ENCODE assay signal across 12 cellular contexts in the genomic region with DNA sequence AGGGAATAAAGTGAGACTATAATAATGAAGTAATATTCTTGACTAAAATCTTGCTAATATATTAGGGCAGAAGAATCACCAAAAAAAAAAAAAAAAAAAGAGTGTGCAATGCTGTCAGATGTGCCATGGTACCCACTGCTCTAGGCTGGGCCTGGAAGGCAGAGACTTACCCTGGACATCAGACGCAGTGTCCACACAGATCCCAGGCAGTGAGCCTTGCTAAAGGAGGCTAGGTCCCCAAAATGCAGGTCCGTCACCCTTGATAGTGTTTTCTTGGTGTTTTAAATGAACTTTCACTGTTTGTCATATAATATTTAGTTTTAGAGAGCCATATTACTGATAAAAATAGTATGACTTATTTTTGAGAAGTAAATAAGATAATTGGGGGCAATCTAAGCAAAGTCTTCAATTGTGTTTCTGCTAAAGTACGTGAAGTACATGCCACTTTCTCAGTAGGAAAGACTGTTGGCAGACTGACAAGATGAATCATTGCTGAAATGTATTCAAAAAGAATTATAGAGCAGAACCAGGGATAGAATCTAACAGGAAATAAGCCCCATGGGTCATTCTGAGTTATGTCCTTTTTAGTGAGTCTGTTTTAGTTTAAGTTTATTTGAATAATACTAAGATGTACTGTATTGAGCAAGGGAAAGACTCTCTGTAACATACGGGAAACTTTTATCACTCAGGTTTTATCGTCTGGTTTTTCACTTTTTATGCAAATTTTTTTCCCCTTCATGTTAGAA.
DNase-seq lines count a peak whose midpoint lies in the region; ATAC-seq lines count a peak whose summit lies in the region.
"Had no signal": no experiment of that assay in that cellular context is flagged by ENCODE, and none has a peak within 500 bp of the region (broad histone marks: within the 10 kb centered on the region; RNA-seq: fewer than 3 reads in every experiment).

No MANE protein-coding gene starts in this region.

- no peak overlapping the region for H3K27ac Mint-ChIP-seq in activated CD4-positive, alpha-beta memory T cell treated with anti-CD3 and anti-CD28 coated beads for 36 hours
- H3K27ac Mint-ChIP-seq: memory B cell, T-cell had no signal

- H3K36me3 Mint-ChIP-seq in activated CD4-positive, alpha-beta memory T cell treated with anti-CD3 and anti-CD28 coated beads for 36 hours, result no peaks in the 10 kb centered on the region

- no peaks in the 10 kb centered on the region for H3K27me3 Mint-ChIP-seq in activated CD4-positive, alpha-beta memory T cell treated with anti-CD3 and anti-CD28 coated beads for 36 hours

- POLR2A ChIA-PET in activated CD4-positive, alpha-beta memory T cell treated with anti-CD3 and anti-CD28 coated beads for 36 hours (lab: Charles Lee), result no interaction called here

- CTCF ChIA-PET in activated CD4-positive, alpha-beta memory T cell treated with anti-CD3 and anti-CD28 coated beads for 36 hours (lab: Charles Lee), result no interaction called here

- H3K4me3 Mint-ChIP-seq in activated CD4-positive, alpha-beta memory T cell treated with anti-CD3 and anti-CD28 coated beads for 36 hours, result no peak overlapping the region
- H3K4me3 Mint-ChIP-seq: memory B cell, T-cell had no signal

- no peaks in the 10 kb centered on the region for H3K9me3 Mint-ChIP-seq in activated CD4-positive, alpha-beta memory T cell treated with anti-CD3 and anti-CD28 coated beads for 36 hours

- intact Hi-C loops in activated CD4-positive, alpha-beta memory T cell treated with anti-CD3 and anti-CD28 coated beads for 36 hours (cut with micrococcal nuclease), result no loop called here
- intact Hi-C loops in left ventricle myocardium superior (cut with micrococcal nuclease), result no loop called here

- peak; percentile 68 for DNase-seq in AG20443 (ENCODE audit: low spot score)
- peak; percentile 63 for DNase-seq in HPDE6-E6E7 (ENCODE audit: extremely low spot score)
- DNase-seq in astrocyte of the hippocampus (ENCODE audit: low read depth, low spot score), result peak; percentile 90
- peak; percentile 81 for DNase-seq in kidney tubule cell (ENCODE audit: low spot score)
- DNase-seq in activated CD4-positive, alpha-beta memory T cell treated with anti-CD3 and anti-CD28 coated beads for 36 hours, result no peak
- DNase-seq in DMS53 (lab: John Stamatoyannopoulos, UW), result no peak
- DNase-seq in SHP77 (lab: John Stamatoyannopoulos, UW), result no peak
- no peak for DNase-seq in left ventricle myocardium superior
- DNase-seq: activated T-cell treated with anti-CD3 and anti-CD28 coated beads, Interleukin-2, amount 50 U/mL, for 48 hours; DND-41; T-cell had no signal

- no peaks in the 10 kb centered on the region for H3K4me1 Mint-ChIP-seq in activated CD4-positive, alpha-beta memory T cell treated with anti-CD3 and anti-CD28 coated beads for 36 hours (ENCODE audit: low read depth)
- H3K4me1 Mint-ChIP-seq: memory B cell, T-cell had no signal

- no peak for ATAC-seq in left ventricle myocardium superior
- ATAC-seq: T-cell had no signal

Comparison
In these comparisons a context has a peak if more than half of its experiments do, and no peak if none do; other contexts are left out.
1. DNase-seq: peak in AG20443 (single experiment), HPDE6-E6E7 (single experiment), astrocyte of the hippocampus (single experiment) and kidney tubule cell (single experiment); none in activated CD4-positive, alpha-beta memory T cell treated with anti-CD3 and anti-CD28 coated beads for 36 hours (single experiment), DMS53 (single experiment), SHP77 (0 of 2) and left ventricle myocardium superior (single experiment).